In the genomic region with DNA sequence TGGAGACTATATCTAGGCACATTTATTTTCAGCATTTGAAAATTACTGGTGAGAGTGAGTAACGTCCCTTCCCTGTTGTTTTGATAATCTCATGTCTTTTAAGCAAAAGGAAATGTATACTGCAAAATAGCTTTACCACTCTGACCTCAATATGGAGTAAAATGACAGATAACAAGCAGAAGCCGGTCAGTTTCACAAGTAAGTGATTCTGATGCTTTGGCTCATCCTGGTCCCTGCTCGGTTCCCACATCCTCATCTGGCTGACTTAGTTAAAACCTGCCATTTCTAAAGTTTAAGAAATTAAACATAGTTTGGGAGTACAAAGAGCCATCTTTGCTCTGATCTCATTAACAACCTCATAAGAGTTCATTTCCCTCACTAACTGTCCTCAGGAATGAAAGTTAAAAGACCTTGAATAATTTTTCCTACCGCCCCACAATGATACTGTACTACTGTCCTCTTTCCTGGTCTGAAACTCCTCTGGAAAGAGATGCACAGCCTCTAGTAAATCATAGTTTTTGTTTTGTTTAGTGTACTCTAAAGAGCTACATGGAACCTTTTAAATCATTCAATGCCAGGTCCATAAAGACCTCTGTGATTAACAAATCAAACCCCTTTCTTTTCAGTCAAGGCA, we compare ENCODE assay signal across 1 cellular context.
TF ChIP-seq lines count a peak whose summit lies in the region.

No MANE protein-coding gene starts in this region.

TF ChIP-seq in WTC11, 78 proteins besides CTCF, POLR2A, EP300 and RAD21 (continued from another document):
- TF ChIP-seq, protein P1, sequence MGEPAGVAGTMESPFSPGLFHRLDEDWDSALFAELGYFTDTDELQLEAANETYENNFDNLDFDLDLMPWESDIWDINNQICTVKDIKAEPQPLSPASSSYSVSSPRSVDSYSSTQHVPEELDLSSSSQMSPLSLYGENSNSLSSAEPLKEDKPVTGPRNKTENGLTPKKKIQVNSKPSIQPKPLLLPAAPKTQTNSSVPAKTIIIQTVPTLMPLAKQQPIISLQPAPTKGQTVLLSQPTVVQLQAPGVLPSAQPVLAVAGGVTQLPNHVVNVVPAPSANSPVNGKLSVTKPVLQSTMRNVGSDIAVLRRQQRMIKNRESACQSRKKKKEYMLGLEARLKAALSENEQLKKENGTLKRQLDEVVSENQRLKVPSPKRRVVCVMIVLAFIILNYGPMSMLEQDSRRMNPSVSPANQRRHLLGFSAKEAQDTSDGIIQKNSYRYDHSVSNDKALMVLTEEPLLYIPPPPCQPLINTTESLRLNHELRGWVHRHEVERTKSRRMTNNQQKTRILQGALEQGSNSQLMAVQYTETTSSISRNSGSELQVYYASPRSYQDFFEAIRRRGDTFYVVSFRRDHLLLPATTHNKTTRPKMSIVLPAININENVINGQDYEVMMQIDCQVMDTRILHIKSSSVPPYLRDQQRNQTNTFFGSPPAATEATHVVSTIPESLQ (CRISPR knock-in tag; IDR thresholded peaks at IDR 0.05): no peak
- TF ChIP-seq FOXP1 (CRISPR knock-in tag; IDR thresholded peaks at IDR 0.05; ENCODE audit: borderline replicate concordance): no peak
- TF ChIP-seq, protein P2, sequence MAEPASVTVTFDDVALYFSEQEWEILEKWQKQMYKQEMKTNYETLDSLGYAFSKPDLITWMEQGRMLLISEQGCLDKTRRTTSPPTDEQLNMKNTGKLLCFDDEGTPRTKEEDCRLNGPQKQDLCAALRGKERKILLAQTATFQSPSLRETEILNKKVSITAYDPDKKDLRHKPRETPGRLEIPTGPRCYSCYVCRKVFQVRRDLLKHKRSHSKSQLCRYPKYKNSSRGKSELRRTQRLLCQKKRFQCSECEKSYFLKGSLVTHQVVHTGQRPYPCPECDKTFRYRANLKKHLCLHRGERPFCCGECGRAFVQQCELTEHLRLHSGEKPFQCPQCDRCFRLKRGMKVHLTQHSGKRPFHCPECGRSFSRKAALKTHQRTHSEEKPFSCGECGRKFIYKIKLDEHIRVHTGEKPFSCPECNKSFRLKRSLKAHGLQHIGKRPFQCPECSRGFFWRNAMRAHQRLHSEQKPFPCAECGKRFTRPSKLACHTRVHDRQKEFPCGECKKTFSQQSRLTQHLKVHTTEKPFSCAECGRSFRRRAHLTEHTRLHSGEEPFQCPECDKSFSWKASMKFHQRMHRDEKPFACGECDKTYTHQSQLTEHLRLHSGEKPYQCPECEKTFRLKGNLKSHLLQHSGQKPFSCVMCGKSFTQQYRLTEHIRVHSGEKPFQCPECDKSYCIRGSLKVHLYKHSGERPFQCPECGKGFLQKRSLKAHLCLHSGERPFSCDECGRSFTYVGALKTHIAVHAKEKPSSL (CRISPR knock-in tag; conservative IDR thresholded peaks at IDR 0.05): no peak
